9 cellular contexts compared by ENCODE assay signal in genomic region chr3:124217542-124217941, GRCh38.
A peak's percentile ranks its signal among the peaks of the same experiment; 100 is the strongest.
DNase-seq lines count a peak whose midpoint lies in the region; ATAC-seq and TF ChIP-seq lines count a peak whose summit lies in the region.
"Had no signal": no experiment of that assay in that cellular context is flagged by ENCODE, and none has a peak within 500 bp of the region (broad histone marks: within the 10 kb centered on the region; RNA-seq: fewer than 3 reads in every experiment).

No MANE protein-coding gene starts in this region.

- in situ Hi-C loops in astrocyte of the cerebellum (cut with HindIII; ENCODE audit: low sequenced_read_pairs), result no loop called here

- ATAC-seq in HG02588 (IDR thresholded peaks at IDR 0.05; ENCODE audit: unreplicated experiment), result no peak
- ATAC-seq in HG02571 (IDR thresholded peaks at IDR 0.05; ENCODE audit: unreplicated experiment), result no peak

- no peak for TF ChIP-seq CTCF in astrocyte of the cerebellum (IDR thresholded peaks at IDR 0.05; ENCODE audit: low read depth, low read length, missing control alignments)

- peak; percentile 74 for DNase-seq in DMS 273 (lab: John Stamatoyannopoulos, UW; ENCODE audit: unreplicated experiment)
- peak; percentile 54 for DNase-seq in HuH-7.5 (ENCODE audit: low spot score)
- peak; percentile 78 for DNase-seq in astrocyte of the cerebellum (ENCODE audit: low read depth)
- DNase-seq in kidney tubule cell (ENCODE audit: low spot score), result peak; percentile 63
- DNase-seq in DMS79 treated with DMSO at 0.1 percent for 48 hours (lab: John Stamatoyannopoulos, UW), result no peak
- no peak for DNase-seq in NCI-H2029 treated with DMSO at 0.1 percent for 48 hours (lab: John Stamatoyannopoulos, UW)

- H3K4me3 ChIP-seq in astrocyte of the cerebellum (ENCODE audit: low read depth, low read length), result no peak overlapping the region
- H3K4me3 ChIP-seq: breast epithelium had no signal

Comparison
In these comparisons a context has a peak if more than half of its experiments do, and no peak if none do; other contexts are left out.
1. DNase-seq: peak in DMS 273 (single experiment), HuH-7.5 (single experiment), astrocyte of the cerebellum (single experiment) and kidney tubule cell (single experiment); none in DMS79 treated with DMSO at 0.1 percent for 48 hours (single experiment) and NCI-H2029 treated with DMSO at 0.1 percent for 48 hours (single experiment).